Comparison of ENCODE assay signal across 23 cellular contexts in the genomic region with DNA sequence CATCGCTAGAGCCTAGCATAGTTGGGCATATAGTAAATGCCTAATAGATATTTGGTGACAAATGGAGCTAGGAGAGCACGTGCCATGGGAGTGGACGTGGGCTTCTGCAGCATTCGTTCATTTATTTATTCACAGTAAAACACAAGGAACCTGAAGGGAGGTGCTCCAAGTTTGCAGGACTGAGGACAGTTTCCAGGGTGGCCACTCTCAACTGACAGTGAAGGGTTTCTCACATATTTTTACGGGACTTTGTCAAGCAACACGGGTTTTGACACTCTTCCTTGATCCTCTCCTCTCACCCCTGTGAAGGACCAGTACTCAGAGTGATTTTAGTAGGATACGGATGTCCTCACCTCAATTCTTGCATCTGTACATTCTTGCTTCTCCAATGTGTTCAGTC.
"Had no signal": no experiment of that assay in that cellular context is flagged by ENCODE, and none has a peak within 500 bp of the region (broad histone marks: within the 10 kb centered on the region; RNA-seq: fewer than 3 reads in every experiment).

No MANE protein-coding gene starts in this region.

- H3K4me3 ChIP-seq: K562, SJCRH30 had no signal

- H3K9ac ChIP-seq: KMS-11 had no signal

- H3K27ac ChIP-seq: HL-60, KMS-11, SJCRH30 had no signal

- H3K36me3 ChIP-seq: SJCRH30 had no signal

- ATAC-seq: K562, Right ventricle myocardium inferior, SK-N-SH treated with all-trans-retinoic acid at 6 μM for 48 hours had no signal

- H3K36me3 Mint-ChIP-seq: IgD-negative memory B cell had no signal

- H3K4me3 Mint-ChIP-seq: IgD-negative memory B cell had no signal

- H3K27me3 ChIP-seq: SJCRH30 had no signal

- H3K4me1 ChIP-seq: SJCRH30 had no signal

- H3K4me2 ChIP-seq: KMS-11 had no signal

- DNase-seq: Kasumi-1, MM.1S, NCI-H1092 treated with DMSO at 0.1 percent for 48 hours, NCI-H1436, NCI-H187, NCI-H2029, NCI-H2081 treated with DMSO at 0.1 percent for 48 hours, NCI-H2171, NCI-H226, NCI-H446, NCI-H510A, NCI-H524 treated with DMSO at 0.1 percent for 48 hours, NCI-H69, NCI-H774, RPMI8226, SHP77 treated with DMSO at 0.1 percent for 48 hours, SJCRH30 had no signal

- H3K9me3 ChIP-seq: SJCRH30 had no signal

- H3K9me3 Mint-ChIP-seq: IgD-negative memory B cell had no signal
